ENCODE assay signal across 24 cellular contexts in genomic region chr7:33444501-33444900, GRCh38.
DNase-seq lines count a peak whose midpoint lies in the region; ATAC-seq and TF ChIP-seq lines count a peak whose summit lies in the region.
"Had no signal": no experiment of that assay in that cellular context is flagged by ENCODE, and none has a peak within 500 bp of the region (broad histone marks: within the 10 kb centered on the region; RNA-seq: fewer than 3 reads in every experiment).

No MANE protein-coding gene starts in this region.

- H3K4me1 ChIP-seq in naive thymus-derived CD4-positive, alpha-beta T cell (ENCODE audit: control insufficient read depth in 2 of 2, insufficient read depth in 2 of 2, low read length in 2 of 2), result no peaks in the 10 kb centered on the region
- H3K4me1 ChIP-seq: uterus had no signal

- TF ChIP-seq CTCF in fibroblast of villous mesenchyme (IDR thresholded peaks at IDR 0.05; ENCODE audit: insufficient read depth, low read depth, low read length), result no peak

- peaks cover 0 to 9% (median 0%) of the 10 kb centered on the region in 5 donors for H3K36me3 Mint-ChIP-seq in naive thymus-derived CD4-positive, alpha-beta T cell
- H3K36me3 Mint-ChIP-seq: CD4-positive, CD25-positive, alpha-beta regulatory T cell had no signal

- CTCF ChIA-PET in naive thymus-derived CD4-positive, alpha-beta T cell (lab: Charles Lee), result no interaction called here

- H3K27ac Mint-ChIP-seq in naive thymus-derived CD4-positive, alpha-beta T cell, result no peak overlapping the region
- H3K27ac Mint-ChIP-seq: GM23338; stimulated activated naive CD8-positive, alpha-beta T cell treated with anti-CD3 and anti-CD28 coated beads, Interleukin-15, Interleukin-2, amounts not matched to agents 100 ng/mL and 50 ng/mL, for 24 hours; T-helper 1 cell treated with Interleukin-12 subunit alpha and Interleukin-12 subunit beta and Interleukin-4 antibody, amounts not matched to agents 30 μg/mL and 1 μg/mL, for 36 hours had no signal

- intact Hi-C loops in sciatic nerve (cut with DNase I), result no loop called here
- intact Hi-C loops in naive thymus-derived CD4-positive, alpha-beta T cell (cut with micrococcal nuclease), result no loop called here

- H3K9me3 Mint-ChIP-seq in naive thymus-derived CD4-positive, alpha-beta T cell, result peaks cover 0 to 5% (median 0%) of the 10 kb centered on the region in 11 donors
- H3K9me3 Mint-ChIP-seq: GM23338; stimulated activated naive CD8-positive, alpha-beta T cell treated with anti-CD3 and anti-CD28 coated beads, Interleukin-15, Interleukin-2, amounts not matched to agents 100 ng/mL and 50 ng/mL, for 24 hours; T-helper 1 cell treated with Interleukin-12 subunit alpha and Interleukin-12 subunit beta and Interleukin-4 antibody, amounts not matched to agents 30 μg/mL and 1 μg/mL, for 36 hours had no signal

- H3K27me3 ChIP-seq in naive thymus-derived CD4-positive, alpha-beta T cell (ENCODE audit: control insufficient read depth in 2 of 2, insufficient read depth in 2 of 2, low read length in 2 of 2), result no peaks in the 10 kb centered on the region
- H3K27me3 ChIP-seq: uterus had no signal

- H3K27ac ChIP-seq in naive thymus-derived CD4-positive, alpha-beta T cell (ENCODE audit: low read depth, low read length), result no peak overlapping the region
- H3K27ac ChIP-seq: coronary artery, HL-60, uterus had no signal

- no peaks in the 10 kb centered on the region for H3K36me3 ChIP-seq in naive thymus-derived CD4-positive, alpha-beta T cell (ENCODE audit: control insufficient read depth in 2 of 3, insufficient read depth in 3 of 3, low read length in 3 of 3)
- H3K36me3 ChIP-seq: uterus had no signal

- POLR2A ChIA-PET in naive thymus-derived CD4-positive, alpha-beta T cell (lab: Charles Lee), result no interaction called here

- H3K4me3 ChIP-seq in fibroblast of villous mesenchyme (ENCODE audit: low read depth, low read length), result no peak overlapping the region
- no peak overlapping the region for H3K4me3 ChIP-seq in naive thymus-derived CD4-positive, alpha-beta T cell (ENCODE audit: low read length)
- H3K4me3 ChIP-seq: coronary artery, GM23338, uterus had no signal

- no peaks in the 10 kb centered on the region for H3K27me3 Mint-ChIP-seq in naive thymus-derived CD4-positive, alpha-beta T cell
- H3K27me3 Mint-ChIP-seq: stimulated activated naive CD8-positive, alpha-beta T cell treated with anti-CD3 and anti-CD28 coated beads, Interleukin-15, Interleukin-2, amounts not matched to agents 100 ng/mL and 50 ng/mL, for 24 hours had no signal

- DNase-seq in NCI-H2029 treated with DMSO at 0.1 percent for 48 hours (lab: John Stamatoyannopoulos, UW) (peak; percentile 43), NCI-H2029 (lab: John Stamatoyannopoulos, UW) (no peak), NCI-H82 (lab: John Stamatoyannopoulos, UW) (peak; percentile 72), fibroblast of villous mesenchyme (ENCODE audit: low read depth) (peak; percentile 80), sciatic nerve (ENCODE audit: low spot score) (no peak), HuH-7 (ENCODE audit: low spot score) (no peak), midbrain (lab: John Stamatoyannopoulos, UW) (no peak)
- DNase-seq in naive thymus-derived CD4-positive, alpha-beta T cell, result no peak
- DNase-seq: activated CD4-positive, CD25-positive, alpha-beta regulatory T cell; activated effector memory CD4-positive, alpha-beta T cell treated with Interleukin-2 at 50 U/mL for 16 hours; amygdala; CD4-positive, CD25-positive, alpha-beta regulatory T cell; hypothalamus; KBM-7; kidney glomerular epithelial cell; NCI-H1048; NCI-H345; SIG-M5 had no signal

- ATAC-seq in sciatic nerve, result peak; percentile 96
- no peak for ATAC-seq in naive thymus-derived CD4-positive, alpha-beta T cell
- ATAC-seq: GM23338 had no signal

- H3K9me3 ChIP-seq in naive thymus-derived CD4-positive, alpha-beta T cell (ENCODE audit: control insufficient read depth in 2 of 3, low read length in 3 of 3), result no peaks in the 10 kb centered on the region
- H3K9me3 ChIP-seq: uterus had no signal

- H3K4me1 Mint-ChIP-seq in naive thymus-derived CD4-positive, alpha-beta T cell, result peaks cover 0 to 21% (median 17%) of the 10 kb centered on the region in 7 donors

- H3K4me3 Mint-ChIP-seq in naive thymus-derived CD4-positive, alpha-beta T cell, result no peak overlapping the region
- H3K4me3 Mint-ChIP-seq: CD4-positive, CD25-positive, alpha-beta regulatory T cell; GM23338; stimulated activated naive CD8-positive, alpha-beta T cell treated with anti-CD3 and anti-CD28 coated beads, Interleukin-15, Interleukin-2, amounts not matched to agents 100 ng/mL and 50 ng/mL, for 24 hours; T-helper 1 cell treated with Interleukin-12 subunit alpha and Interleukin-12 subunit beta and Interleukin-4 antibody, amounts not matched to agents 30 μg/mL and 1 μg/mL, for 36 hours had no signal

Comparison
In these comparisons a context has a peak if more than half of its experiments do, and no peak if none do; other contexts are left out.
1. DNase-seq: peak in NCI-H2029 treated with DMSO at 0.1 percent for 48 hours (single experiment), NCI-H82 (single experiment) and fibroblast of villous mesenchyme (single experiment); none in NCI-H2029 (single experiment), sciatic nerve (single experiment), naive thymus-derived CD4-positive, alpha-beta T cell (0 of 9), HuH-7 (single experiment) and midbrain (single experiment).